8 cellular contexts compared by ENCODE assay signal in genomic region chrX:103628386-103629290, GRCh38. TPM values are rescaled to one million over a fixed set of nuclear protein-coding genes. Genes with fewer than 3 reads are reported as not detected.
A peak's percentile ranks its signal among the peaks of the same experiment; 100 is the strongest.
DNase-seq lines count a peak whose midpoint lies in the region; ATAC-seq and TF ChIP-seq lines count a peak whose summit lies in the region.

Gene TCEAL1, plus strand, starts transcription at chrX:103628975. Its CDS starts 942 bp downstream, at chrX:103629917.

- H3K79me2 ChIP-seq in OCI-LY1 (ENCODE audit: insufficient read depth, low read length) = no peaks in the 10 kb centered on the region
- peaks cover 18% of the 10 kb centered on the region for H3K79me2 ChIP-seq in osteoblast (ENCODE audit: insufficient read depth, low read length)

- POLR2A ChIA-PET in CD8-positive, alpha-beta T cell (lab: Charles Lee) = no interaction called here
- POLR2A ChIA-PET in activated naive CD8-positive, alpha-beta T cell treated with anti-CD3 and anti-CD28 coated beads, Interleukin-2, amount 10 ng/mL, durations not matched to agents 7 days and 5 days (lab: Charles Lee) = no interaction called here

- no peaks in the 10 kb centered on the region for H3K9me3 Mint-ChIP-seq in CD8-positive, alpha-beta T cell
- H3K9me3 Mint-ChIP-seq in activated naive CD8-positive, alpha-beta T cell treated with anti-CD3 and anti-CD28 coated beads, Interleukin-2, amount 10 ng/mL, durations not matched to agents 7 days and 5 days = no peaks in the 10 kb centered on the region

- peak; percentile 3 to 63 (median 31) for DNase-seq in CD8-positive, alpha-beta T cell
- DNase-seq in activated naive CD8-positive, alpha-beta T cell treated with anti-CD3 and anti-CD28 coated beads, Interleukin-2, amount 10 ng/mL, durations not matched to agents 7 days and 5 days = peak; percentile 48
- peak; percentile 37 to 82 for DNase-seq in cardiac muscle cell (ENCODE audit: low read depth in 1 of 2, low spot score in 1 of 2)
- DNase-seq in osteoblast (ENCODE audit: insufficient read length, low spot score, missing footprints) = no peak
- DNase-seq in DMS153 (lab: John Stamatoyannopoulos, UW) = no peak

- H2AFZ ChIP-seq in OCI-LY1 (ENCODE audit: low read length) = no peak within 1 kb of the TSS
- peak within 1 kb of the TSS; percentile 90 for H2AFZ ChIP-seq in osteoblast (ENCODE audit: low read length)

- peak; percentile 67 for ATAC-seq in CD8-positive, alpha-beta T cell
- ATAC-seq in GM19397 (IDR thresholded peaks at IDR 0.05; ENCODE audit: unreplicated experiment) (peak; percentile 75), HG03521 (IDR thresholded peaks at IDR 0.05; ENCODE audit: unreplicated experiment) (peak; percentile 58)
- ATAC-seq in activated naive CD8-positive, alpha-beta T cell treated with anti-CD3 and anti-CD28 coated beads, Interleukin-2, amount 10 ng/mL, durations not matched to agents 7 days and 5 days (ENCODE audit: low read depth) = peak; percentile 73

- H3K4me1 ChIP-seq in CD8-positive, alpha-beta T cell (ENCODE audit: insufficient read depth, low read length) = peaks cover 3% of the 10 kb centered on the region
- H3K4me1 ChIP-seq in OCI-LY1 (ENCODE audit: insufficient read depth, low read length, severe bottlenecking) (no peaks in the 10 kb centered on the region), cardiac muscle cell (ENCODE audit: low read depth) (peaks cover 15% of the 10 kb centered on the region), osteoblast (ENCODE audit: insufficient read depth, low read length) (peaks cover 3% of the 10 kb centered on the region)

- H3K36me3 Mint-ChIP-seq in CD8-positive, alpha-beta T cell = peaks cover 7% of the 10 kb centered on the region
- no peaks in the 10 kb centered on the region for H3K36me3 Mint-ChIP-seq in activated naive CD8-positive, alpha-beta T cell treated with anti-CD3 and anti-CD28 coated beads, Interleukin-2, amount 10 ng/mL, durations not matched to agents 7 days and 5 days

- H3F3A ChIP-seq in OCI-LY1 (ENCODE audit: insufficient read depth, low read length) = no peaks in the 10 kb centered on the region

- H3K4me2 ChIP-seq in OCI-LY1 (ENCODE audit: low read length) (peak within 1 kb of the TSS; percentile 51), osteoblast (ENCODE audit: insufficient read depth, low read length) (peak within 1 kb of the TSS; percentile 72)

- H3K4me3 ChIP-seq in CD8-positive, alpha-beta T cell (ENCODE audit: low read depth, low read length) = peak within 1 kb of the TSS; percentile 78
- H3K4me3 ChIP-seq in OCI-LY1 (ENCODE audit: low read depth, low read length, poor library complexity, severe bottlenecking) (peak within 1 kb of the TSS; percentile 49), cardiac muscle cell (peak within 1 kb of the TSS; percentile 73), osteoblast (ENCODE audit: insufficient read depth, low read length) (peak within 1 kb of the TSS; percentile 82)

- H4K20me1 ChIP-seq in OCI-LY1 (ENCODE audit: insufficient read depth, low read length) (no peaks in the 10 kb centered on the region), osteoblast (ENCODE audit: insufficient read depth, low read length) (no peaks in the 10 kb centered on the region)

- no peaks in the 10 kb centered on the region for H3K9me2 ChIP-seq in OCI-LY1 (ENCODE audit: low read depth, low read length)

- H3K27ac Mint-ChIP-seq in CD8-positive, alpha-beta T cell = peak within 1 kb of the TSS; percentile 95
- peak within 1 kb of the TSS; percentile 56 for H3K27ac Mint-ChIP-seq in activated naive CD8-positive, alpha-beta T cell treated with anti-CD3 and anti-CD28 coated beads, Interleukin-2, amount 10 ng/mL, durations not matched to agents 7 days and 5 days

- no peaks in the 10 kb centered on the region for H3K27me3 ChIP-seq in CD8-positive, alpha-beta T cell (ENCODE audit: insufficient read depth, low read length)
- H3K27me3 ChIP-seq in OCI-LY1 (ENCODE audit: insufficient read depth, low read length) (no peaks in the 10 kb centered on the region), cardiac muscle cell (no peaks in the 10 kb centered on the region), osteoblast (ENCODE audit: insufficient read depth, low read length) (peaks cover 13% of the 10 kb centered on the region)

- no peaks in the 10 kb centered on the region for H3K36me3 ChIP-seq in CD8-positive, alpha-beta T cell (ENCODE audit: insufficient read depth, low read length)
- H3K36me3 ChIP-seq in OCI-LY1 (ENCODE audit: insufficient read depth, low read length) (no peaks in the 10 kb centered on the region), cardiac muscle cell (no peaks in the 10 kb centered on the region), osteoblast (ENCODE audit: insufficient read depth, low read length) (no peaks in the 10 kb centered on the region)

- peaks cover 13% of the 10 kb centered on the region for H3K4me1 Mint-ChIP-seq in CD8-positive, alpha-beta T cell (ENCODE audit: low read depth)
- H3K4me1 Mint-ChIP-seq in activated naive CD8-positive, alpha-beta T cell treated with anti-CD3 and anti-CD28 coated beads, Interleukin-2, amount 10 ng/mL, durations not matched to agents 7 days and 5 days = peaks cover 11% of the 10 kb centered on the region

- H3K4me3 Mint-ChIP-seq in CD8-positive, alpha-beta T cell = peak within 1 kb of the TSS; percentile 91
- peak within 1 kb of the TSS; percentile 87 for H3K4me3 Mint-ChIP-seq in activated naive CD8-positive, alpha-beta T cell treated with anti-CD3 and anti-CD28 coated beads, Interleukin-2, amount 10 ng/mL, durations not matched to agents 7 days and 5 days

- H3K9me3 ChIP-seq in CD8-positive, alpha-beta T cell (ENCODE audit: low read length) = no peaks in the 10 kb centered on the region
- no peaks in the 10 kb centered on the region for H3K9me3 ChIP-seq in OCI-LY1 (ENCODE audit: low read length)
- no peaks in the 10 kb centered on the region for H3K9me3 ChIP-seq in cardiac muscle cell (ENCODE audit: low read depth)
- no peaks in the 10 kb centered on the region for H3K9me3 ChIP-seq in osteoblast (ENCODE audit: low read depth, low read length)

- peak within 1 kb of the TSS; percentile 66 for H3K27ac ChIP-seq in CD8-positive, alpha-beta T cell (ENCODE audit: low read depth, low read length)
- H3K27ac ChIP-seq in OCI-LY1 (ENCODE audit: low read depth, low read length, poor library complexity, severe bottlenecking) = no peak within 1 kb of the TSS
- H3K27ac ChIP-seq in cardiac muscle cell = peak within 1 kb of the TSS; percentile 89
- peak within 1 kb of the TSS; percentile 74 for H3K27ac ChIP-seq in osteoblast (ENCODE audit: low read depth, low read length)

- CTCF ChIA-PET in CD8-positive, alpha-beta T cell (lab: Charles Lee) = no interaction called here

- TF ChIP-seq CTCF in CD8-positive, alpha-beta T cell (IDR thresholded peaks at IDR 0.05) = no peak
- no peak for TF ChIP-seq CTCF in OCI-LY1 (IDR thresholded peaks at IDR 0.05; ENCODE audit: low read length)
- TF ChIP-seq CTCF in cardiac muscle cell (IDR thresholded peaks at IDR 0.05; ENCODE audit: low read depth, low read length) = no peak
- no peak for TF ChIP-seq CTCF in osteoblast (IDR thresholded peaks at IDR 0.05; ENCODE audit: extremely low read depth, low read depth, low read length)

- peak within 1 kb of the TSS; percentile 20; the same call in 1 of the 2 replicates for H3K9ac ChIP-seq in OCI-LY1 (ENCODE audit: low read length)

- intact Hi-C loops in CD8-positive, alpha-beta T cell (cut with DNase I, micrococcal nuclease) = loop anchor here in 1 of 2 experiments (2.0 kb wide), 1 partner anchor 58 kb away; the partner anchor contains the start of gene MORF4L2

- no peaks in the 10 kb centered on the region for H3K27me3 Mint-ChIP-seq in CD8-positive, alpha-beta T cell (ENCODE audit: low read depth)
- no peaks in the 10 kb centered on the region for H3K27me3 Mint-ChIP-seq in activated naive CD8-positive, alpha-beta T cell treated with anti-CD3 and anti-CD28 coated beads, Interleukin-2, amount 10 ng/mL, durations not matched to agents 7 days and 5 days

RNA-seq across cellular contexts. Expression of gene TCEAL1, which starts in this region (rescaled TPM):
- 1 to 10 TPM; 3.4 to 4.2 TPM for total RNA-seq in CD8-positive, alpha-beta T cell
- total RNA-seq in activated naive CD8-positive, alpha-beta T cell treated with anti-CD3 and anti-CD28 coated beads, Interleukin-2, amount 10 ng/mL, durations not matched to agents 7 days and 5 days = 10 to 100 TPM; 10.1 TPM
- 93.8 and 121 TPM in 2 replicates for total RNA-seq in cardiac muscle cell
- 51.5 and 66.3 TPM in 2 replicates for polyA plus RNA-seq in cardiac muscle cell
- 33.0 and 38.7 TPM in 2 replicates for total RNA-seq in osteoblast

Comparison
In these comparisons a context has a peak if more than half of its experiments do, and no peak if none do; other contexts are left out.
1. DNase-seq: peak in CD8-positive, alpha-beta T cell (7 of 7), activated naive CD8-positive, alpha-beta T cell treated with anti-CD3 and anti-CD28 coated beads, Interleukin-2, amount 10 ng/mL, durations not matched to agents 7 days and 5 days (single experiment) and cardiac muscle cell (2 of 2); none in osteoblast (single experiment) and DMS153 (single experiment).
2. Peak in every context shown above with its lines, with median percentiles within 50 percentile points of each other: ATAC-seq and H3K4me3 ChIP-seq.